8 cellular contexts compared by ENCODE assay signal in the genomic region with DNA sequence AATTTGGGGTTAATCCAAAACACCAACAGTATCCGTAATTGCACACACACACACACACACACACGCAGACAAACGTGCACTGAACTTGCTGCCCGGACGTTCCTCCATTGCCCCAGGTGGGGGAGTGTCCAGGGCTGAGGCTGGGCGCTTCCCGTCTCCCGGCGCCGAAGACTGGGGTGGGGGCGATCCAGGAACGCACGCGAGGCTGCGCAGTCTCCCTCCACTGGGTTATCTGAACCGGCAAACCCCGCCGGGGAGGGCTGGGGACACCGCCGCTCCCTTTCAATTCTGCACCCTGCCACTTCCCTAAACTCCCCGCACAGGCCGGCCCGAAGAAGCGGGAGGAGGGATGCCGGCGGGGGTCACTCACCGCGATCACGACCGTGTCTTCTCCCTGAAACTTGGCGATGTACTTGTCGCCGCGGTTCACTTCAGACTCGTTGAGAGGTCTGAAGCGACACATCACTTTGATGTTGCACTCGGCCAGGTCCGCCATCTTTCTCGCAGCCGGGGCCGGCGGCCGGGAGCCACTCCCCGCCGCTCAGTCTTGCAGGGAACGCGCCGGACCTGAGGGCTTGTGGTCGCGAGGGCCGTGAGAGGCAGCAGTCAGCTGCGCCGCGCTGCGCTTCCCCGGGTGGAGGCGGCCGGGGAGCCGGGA. TPM values are rescaled to one million over a fixed set of nuclear protein-coding genes. Genes with fewer than 3 reads are reported as not detected.
DNase-seq lines count a peak whose midpoint lies in the region; ATAC-seq and TF ChIP-seq lines count a peak whose summit lies in the region.

No MANE protein-coding gene starts in this region.

- H3K36me3 Mint-ChIP-seq in Calu3 (ENCODE audit: insufficient read depth, unreplicated experiment) = peaks cover 39% of the 10 kb centered on the region
- H3K36me3 Mint-ChIP-seq in activated naive CD4-positive, alpha-beta T cell treated with anti-CD3 and anti-CD28 coated beads for 36 hours (ENCODE audit: low read depth) = peaks cover 12% of the 10 kb centered on the region

- DNase-seq in Calu3 = peak; percentile 72
- DNase-seq in RWPE1 (ENCODE audit: low spot score) = peak; percentile 63
- peak; percentile 74 for DNase-seq in activated naive CD4-positive, alpha-beta T cell treated with anti-CD3 and anti-CD28 coated beads for 36 hours
- DNase-seq in globus pallidus (ENCODE audit: low spot score) = peak; percentile 59
- DNase-seq in occipital lobe (lab: John Stamatoyannopoulos, UW) = peak; percentile 76
- peak; percentile 14 for DNase-seq in thoracic aorta (ENCODE audit: low spot score)

- peak; percentile 46 for ATAC-seq in GM19463 (IDR thresholded peaks at IDR 0.05; ENCODE audit: unreplicated experiment)
- ATAC-seq in HG03571 (IDR thresholded peaks at IDR 0.05; ENCODE audit: unreplicated experiment) = peak; percentile 48
- ATAC-seq in thoracic aorta (ENCODE audit: insufficient number of reproducible peaks, low FRiP score, low read depth) = peak; percentile 38

- peaks cover 25 to 27% of the 10 kb centered on the region in 2 donors for H3K4me1 ChIP-seq in thoracic aorta (ENCODE audit: control insufficient read depth in 1 of 2, low read depth in 2 of 2)

- no peaks in the 10 kb centered on the region for H3K27me3 Mint-ChIP-seq in Calu3 (ENCODE audit: unreplicated experiment)
- H3K27me3 Mint-ChIP-seq in activated naive CD4-positive, alpha-beta T cell treated with anti-CD3 and anti-CD28 coated beads for 36 hours (ENCODE audit: low read depth) = no peaks in the 10 kb centered on the region

- H3K27ac Mint-ChIP-seq in Calu3 (ENCODE audit: unreplicated experiment) = peak overlapping the region; percentile 75
- peak overlapping the region; percentile 92 for H3K27ac Mint-ChIP-seq in activated naive CD4-positive, alpha-beta T cell treated with anti-CD3 and anti-CD28 coated beads for 36 hours

- peak overlapping the region; percentile 98 for H3K4me3 Mint-ChIP-seq in Calu3 (ENCODE audit: low read depth, unreplicated experiment)
- peak overlapping the region; percentile 96 for H3K4me3 Mint-ChIP-seq in activated naive CD4-positive, alpha-beta T cell treated with anti-CD3 and anti-CD28 coated beads for 36 hours

- H3K4me1 Mint-ChIP-seq in Calu3 (ENCODE audit: low read depth, unreplicated experiment) = peaks cover 8% of the 10 kb centered on the region
- H3K4me1 Mint-ChIP-seq in activated naive CD4-positive, alpha-beta T cell treated with anti-CD3 and anti-CD28 coated beads for 36 hours (ENCODE audit: low read depth) = peaks cover 43% of the 10 kb centered on the region

- H3K27me3 ChIP-seq in thoracic aorta (replicated peaks; ENCODE audit: insufficient read depth) = no peaks in the 10 kb centered on the region

- H3K4me3 ChIP-seq in thoracic aorta = peak overlapping the region; percentile 99

- no peak for TF ChIP-seq CTCF in Calu3 (IDR thresholded peaks at IDR 0.05; ENCODE audit: unreplicated experiment)
- TF ChIP-seq CTCF in RWPE1 (conservative IDR thresholded peaks at IDR 0.05; ENCODE audit: low read depth) = no peak
- no peak for TF ChIP-seq CTCF in thoracic aorta (IDR thresholded peaks at IDR 0.05)

- POLR2A ChIA-PET in RWPE1 (lab: Yijun Ruan, JAX; ENCODE audit: low non-redundant PET) = no interaction called here

- BruUV-seq in Calu3 (replicated peaks; lab: Mats Ljungman, UMichigan) = no TSS peak

- CTCF ChIA-PET in Calu3 (lab: Charles Lee) = interaction anchor here (1.1 kb wide), 1 partner anchor 115 kb away, joined by 4 read pairs; no protein-coding TSS in a partner anchor
- CTCF ChIA-PET in RWPE1 (lab: Yijun Ruan, JAX) = no interaction called here
- CTCF ChIA-PET in activated naive CD4-positive, alpha-beta T cell treated with anti-CD3 and anti-CD28 coated beads for 36 hours (lab: Charles Lee) = interaction anchor here (0.6 to 1.1 kb wide), 3 partner anchors 33 to 772 kb away, joined by 3 read pairs; no protein-coding TSS in a partner anchor

- no peaks in the 10 kb centered on the region for H3K9me3 Mint-ChIP-seq in Calu3 (ENCODE audit: low read depth, unreplicated experiment)
- H3K9me3 Mint-ChIP-seq in activated naive CD4-positive, alpha-beta T cell treated with anti-CD3 and anti-CD28 coated beads for 36 hours = no peaks in the 10 kb centered on the region

- no peaks in the 10 kb centered on the region for H3K9me3 ChIP-seq in thoracic aorta

- intact Hi-C loops in Calu3 (cut with micrococcal nuclease; ENCODE audit: unreplicated experiment) = loop anchor here (10.0 kb wide), 1 partner anchor 99 kb away; no protein-coding TSS in a partner anchor
- intact Hi-C loops in activated naive CD4-positive, alpha-beta T cell treated with anti-CD3 and anti-CD28 coated beads for 36 hours (cut with micrococcal nuclease) = loop anchor here (1.0 to 5.0 kb wide), 7 partner anchors 127 to 1082 kb away; a partner anchor contains a TSS

- H3K27ac ChIP-seq in RWPE1 = peak overlapping the region; percentile 93
- peak overlapping the region; percentile 94 to 99 for H3K27ac ChIP-seq in thoracic aorta

- no peaks in the 10 kb centered on the region for H3K36me3 ChIP-seq in thoracic aorta

RNA-seq across cellular contexts. Expression of a gene that starts 0.6 kb away (rescaled TPM):
- total RNA-seq in Calu3 (2022) (106 and 108 TPM in 2 replicates), occipital lobe (145 TPM), thoracic aorta (100 to 1,000 TPM; 148 to 164 TPM)
- total RNA-seq in activated naive CD4-positive, alpha-beta T cell treated with anti-CD3 and anti-CD28 coated beads for 36 hours = 10 to 100 TPM; 64.9 to 67.8 TPM

Comparison
In these comparisons a context has a peak if more than half of its experiments do, and no peak if none do; other contexts are left out.
1. Peak in every context shown above with its lines: DNase-seq, ATAC-seq, H3K4me3 ChIP-seq and H3K27ac ChIP-seq.
2. DNase-seq: peak in every context shown above with its lines; median percentile 76 in occipital lobe; 74 in activated naive CD4-positive, alpha-beta T cell treated with anti-CD3 and anti-CD28 coated beads for 36 hours; 72 in Calu3; 63 in RWPE1; 59 in globus pallidus; 14 in thoracic aorta.